In genomic region chr2:600542-601386, GRCh38 we compare ENCODE assay signal across 20 cellular contexts.
A peak's percentile ranks its signal among the peaks of the same experiment; 100 is the strongest.
DNase-seq lines count a peak whose midpoint lies in the region; ATAC-seq, FAIRE-seq and TF ChIP-seq lines count a peak whose summit lies in the region.
"Had no signal": no experiment of that assay in that cellular context is flagged by ENCODE, and none has a peak within 500 bp of the region (broad histone marks: within the 10 kb centered on the region; RNA-seq: fewer than 3 reads in every experiment).

No MANE protein-coding gene starts in this region.

- in situ Hi-C loops in K562 (cut with MboI): no loop called here

- H3K79me1 ChIP-seq in mesenchymal stem cell (replicated peaks; ENCODE audit: low read length, poor library complexity, severe bottlenecking): no peaks in the 10 kb centered on the region

- no peak for TF ChIP-seq POLR2A in K562 (conservative IDR thresholded peaks at IDR 0.05)

- intact Hi-C loops in K562 (cut with micrococcal nuclease) (no loop called here), posterior vena cava (cut with DNase I) (no loop called here)

- H3K18ac ChIP-seq in mesenchymal stem cell (ENCODE audit: low read depth in 1 of 2, low read length in 2 of 2): no peak overlapping the region

- H2AK5ac ChIP-seq in mesenchymal stem cell (ENCODE audit: low read length, severe bottlenecking): no peak overlapping the region

- H2BK5ac ChIP-seq in mesenchymal stem cell (ENCODE audit: low read depth, low read length, poor library complexity, severe bottlenecking): no peak overlapping the region

- H2BK15ac ChIP-seq in mesenchymal stem cell (ENCODE audit: low read depth, poor library complexity, severe bottlenecking): no peak overlapping the region

- FAIRE-seq in K562 (lab: Jason Lieb, UNC): no peak

- 52% methylated on average over 17 of the region's 23 CpGs for WGBS in SK-N-SH (ENCODE audit: low lambda C conversion rate)
- WGBS in K562 (ENCODE audit: insufficient coverage, low coverage, missing lambda C conversion rate): 6% methylated on average over 21 of the region's 23 CpGs
- WGBS in mesenchymal stem cell: 82% methylated on average over 23 of the region's 23 CpGs
- WGBS in smooth muscle cell (ENCODE audit: low lambda C conversion rate): 91% methylated on average over 23 of the region's 23 CpGs

- H3K9me1 ChIP-seq in K562 (ENCODE audit: control insufficient read depth, insufficient read depth, low read length): no peaks in the 10 kb centered on the region

- H3K4ac ChIP-seq in mesenchymal stem cell (ENCODE audit: low read depth in 1 of 2, low read length in 2 of 2): no peak overlapping the region

- H2AFZ ChIP-seq in SK-N-SH (ENCODE audit: low read depth) (no peak overlapping the region), K562 (ENCODE audit: low read depth, low read length) (no peak overlapping the region), mesenchymal stem cell (ENCODE audit: low read depth, low read length) (no peak overlapping the region), smooth muscle cell (ENCODE audit: low read depth) (no peak overlapping the region)
- H2AFZ ChIP-seq: GM23248 had no signal

- H3K79me2 ChIP-seq in SK-N-SH (ENCODE audit: insufficient read depth) (no peaks in the 10 kb centered on the region), K562 (ENCODE audit: control insufficient read depth, insufficient read depth, low read length) (no peaks in the 10 kb centered on the region), smooth muscle cell (ENCODE audit: low read depth) (no peaks in the 10 kb centered on the region)

- H3K4me2 ChIP-seq in SK-N-SH (no peak overlapping the region), K562 (ENCODE audit: insufficient read depth, low read length) (no peak overlapping the region), mesenchymal stem cell (ENCODE audit: low read length, poor library complexity, severe bottlenecking) (no peak overlapping the region), smooth muscle cell (no peak overlapping the region)

- no peak for TF ChIP-seq CTCF in SK-N-SH (IDR thresholded peaks at IDR 0.05)
- no peak for TF ChIP-seq CTCF in HEK293 (tag by site-specific recombination; IDR thresholded peaks at IDR 0.05)
- TF ChIP-seq CTCF in K562 (IDR thresholded peaks at IDR 0.05 in 2 of 3, conservative IDR thresholded peaks at IDR 0.05 in 1 of 3; ENCODE audit: insufficient read depth in 2 of 3, low read depth in 1 of 3, low read length in 3 of 3): no peak
- TF ChIP-seq CTCF in smooth muscle cell (IDR thresholded peaks at IDR 0.05; ENCODE audit: borderline replicate concordance, insufficient read depth, poor library complexity, severe bottlenecking): no peak

- POLR2A ChIA-PET in SK-N-SH (lab: Yijun Ruan, JAX): no interaction called here
- POLR2A ChIA-PET in HEK293 (lab: Yijun Ruan, JAX): no interaction called here
- POLR2A ChIA-PET in K562 (lab: Yijun Ruan, JAX): no interaction called here

- no TSS peak for BruUV-seq in K562 (replicated peaks; lab: Mats Ljungman, UMichigan)

- ATAC-seq in SK-N-SH treated with all-trans-retinoic acid at 6 μM for 48 hours (no peak), K562 (peak; percentile 78), GM21423 (IDR thresholded peaks at IDR 0.05; ENCODE audit: unreplicated experiment) (no peak)
- ATAC-seq: PC-3 had no signal

- peak; percentile 41 for DNase-seq in SK-N-SH
- DNase-seq in K562 (ENCODE audit: extremely low read depth in 1 of 4, low spot score in 3 of 4): peak; percentile 9 to 52 (median 46)
- DNase-seq in posterior vena cava (ENCODE audit: low spot score): peak; percentile 73
- no peak for DNase-seq in mesenchymal stem cell
- DNase-seq in smooth muscle cell (lab: John Stamatoyannopoulos, UW; ENCODE audit: unreplicated experiment): no peak
- DNase-seq: COR-L47, DMS 273 treated with DMSO at 0.1 percent for 48 hours, DND-41, GM23248, KG1, NCI-H1417 treated with DMSO at 0.1 percent for 48 hours, NCI-H1930, NCI-H526, PC-3 had no signal

- no peaks in the 10 kb centered on the region for H3K27me3 ChIP-seq in SK-N-SH (ENCODE audit: insufficient read depth)
- H3K27me3 ChIP-seq in K562 (ENCODE audit: control insufficient read depth in 2 of 2, insufficient read depth in 2 of 2, low read length in 2 of 2): peaks cover 23 to 66% of the 10 kb centered on the region in 2 experiments
- no peaks in the 10 kb centered on the region for H3K27me3 ChIP-seq in mesenchymal stem cell (ENCODE audit: control insufficient read depth in 1 of 2, insufficient read depth in 1 of 2, low read length in 2 of 2)
- H3K27me3 ChIP-seq in smooth muscle cell (ENCODE audit: low read depth): no peaks in the 10 kb centered on the region
- H3K27me3 ChIP-seq: SJSA1 had no signal

- no peak overlapping the region for H3K23ac ChIP-seq in mesenchymal stem cell (ENCODE audit: low read length in 2 of 2)

- CTCF ChIA-PET in SK-N-SH (lab: Yijun Ruan, JAX) (interaction anchor here (0.7 kb wide), 2 partner anchors 9 to 14 kb away, joined by 3 read pairs; no protein-coding TSS in a partner anchor), HEK293 (lab: Yijun Ruan, JAX) (no interaction called here), K562 (lab: Yijun Ruan, JAX; ENCODE audit: low intra/inter-chr PET ratio) (no interaction called here)

- H3K9me2 ChIP-seq in SK-N-SH: no peaks in the 10 kb centered on the region

- no peaks in the 10 kb centered on the region for H3K9me3 ChIP-seq in SK-N-SH
- no peaks in the 10 kb centered on the region for H3K9me3 ChIP-seq in HEK293 (ENCODE audit: control insufficient read depth, insufficient read depth, low read depth, low read length)
- H3K9me3 ChIP-seq in K562 (replicated peaks; ENCODE audit: control insufficient read depth, insufficient read depth, low read depth, low read length): no peaks in the 10 kb centered on the region
- no peaks in the 10 kb centered on the region for H3K9me3 ChIP-seq in mesenchymal stem cell (ENCODE audit: control insufficient read depth, low read length)
- no peaks in the 10 kb centered on the region for H3K9me3 ChIP-seq in smooth muscle cell (replicated peaks; ENCODE audit: low read depth)
- H3K9me3 ChIP-seq: SJSA1 had no signal

- H3K4me3 ChIP-seq in SK-N-SH (ENCODE audit: low read depth in 2 of 2, low read length in 1 of 2): no peak overlapping the region
- no peak overlapping the region for H3K4me3 ChIP-seq in HEK293 (ENCODE audit: low read depth, low read length)
- H3K4me3 ChIP-seq in K562: no peak overlapping the region
- H3K4me3 ChIP-seq in mesenchymal stem cell (ENCODE audit: insufficient read depth in 1 of 2, low read depth in 1 of 2, low read length in 2 of 2): no peak overlapping the region
- H3K4me3 ChIP-seq in smooth muscle cell: no peak overlapping the region
- H3K4me3 ChIP-seq: GM23248, SJSA1 had no signal

- no peak overlapping the region for H3K14ac ChIP-seq in mesenchymal stem cell (ENCODE audit: low read length in 2 of 2)

- no peak overlapping the region for H4K8ac ChIP-seq in mesenchymal stem cell (ENCODE audit: low read length)

- no peak overlapping the region for H4K91ac ChIP-seq in mesenchymal stem cell (ENCODE audit: low read length)

- H3K36me3 ChIP-seq in SK-N-SH (replicated peaks in 1 of 2; ENCODE audit: control insufficient read depth in 1 of 2, insufficient read depth in 2 of 2, low read length in 1 of 2) (no peaks in the 10 kb centered on the region), HEK293 (ENCODE audit: control insufficient read depth in 2 of 2, insufficient read depth in 1 of 2, low read length in 2 of 2) (no peaks in the 10 kb centered on the region), K562 (ENCODE audit: control insufficient read depth, insufficient read depth, low read length) (no peaks in the 10 kb centered on the region), mesenchymal stem cell (ENCODE audit: control insufficient read depth in 1 of 2, insufficient read depth in 2 of 2, low read depth in 1 of 2, low read length in 2 of 2) (no peaks in the 10 kb centered on the region), smooth muscle cell (ENCODE audit: low read depth) (no peaks in the 10 kb centered on the region)
- H3K36me3 ChIP-seq: SJSA1 had no signal

- H2BK12ac ChIP-seq in mesenchymal stem cell (ENCODE audit: low read length in 2 of 2): no peak overlapping the region

- H3K4me1 ChIP-seq in SK-N-SH (ENCODE audit: control insufficient read depth in 1 of 2, insufficient read depth in 2 of 2, low read depth in 1 of 2, low read length in 1 of 2) (peaks cover 0 to 42% of the 10 kb centered on the region in 2 experiments; a peak in 2 of 4 replicates), HEK293 (ENCODE audit: control insufficient read depth, insufficient read depth, low read length) (no peaks in the 10 kb centered on the region), K562 (replicated peaks in 1 of 2; ENCODE audit: control insufficient read depth in 2 of 2, insufficient read depth in 2 of 2, low read length in 2 of 2) (peaks cover 0 to under 1% of the 10 kb centered on the region in 2 experiments; a peak in 1 of 5 replicates), mesenchymal stem cell (ENCODE audit: control insufficient read depth, insufficient read depth, low read depth, low read length) (no peaks in the 10 kb centered on the region), smooth muscle cell (ENCODE audit: low read depth) (no peaks in the 10 kb centered on the region)

- TF ChIP-seq RAD21 in SK-N-SH (IDR thresholded peaks at IDR 0.05; ENCODE audit: low read length) (no peak), K562 (CRISPR knock-in tag; conservative IDR thresholded peaks at IDR 0.05 in 1 of 2, IDR thresholded peaks at IDR 0.05 in 1 of 2) (no peak)

- no peak for TF ChIP-seq EP300 in SK-N-SH (IDR thresholded peaks at IDR 0.05; ENCODE audit: borderline replicate concordance in 1 of 2, low read depth in 1 of 2, low read length in 1 of 2)
- no peak for TF ChIP-seq EP300 in K562 (IDR thresholded peaks at IDR 0.05; ENCODE audit: low read length)

- H3K9ac ChIP-seq in SK-N-SH (no peak overlapping the region), K562 (ENCODE audit: insufficient read depth in 1 of 2, low read depth in 2 of 2, low read length in 2 of 2) (no peak overlapping the region), mesenchymal stem cell (ENCODE audit: low read length) (no peak overlapping the region), smooth muscle cell (ENCODE audit: low read depth) (no peak overlapping the region)
- H3K9ac ChIP-seq: GM23248 had no signal

- H3K27ac ChIP-seq in SK-N-SH (ENCODE audit: low read depth in 2 of 2, low read length in 1 of 2): no peak overlapping the region
- no peak overlapping the region for H3K27ac ChIP-seq in HEK293 (ENCODE audit: extremely low read depth, low read depth, low read length)
- H3K27ac ChIP-seq in K562 (ENCODE audit: extremely low read depth, low read depth, low read length): no peak overlapping the region
- no peak overlapping the region for H3K27ac ChIP-seq in mesenchymal stem cell (ENCODE audit: low read length, poor library complexity, severe bottlenecking)
- no peak overlapping the region for H3K27ac ChIP-seq in smooth muscle cell (ENCODE audit: low read depth)
- H3K27ac ChIP-seq: 22Rv1, GM23248, RWPE1, SJSA1 had no signal

- no peak overlapping the region for H2BK120ac ChIP-seq in mesenchymal stem cell (ENCODE audit: low read depth, low read length)

- H3F3A ChIP-seq in SK-N-SH (replicated peaks; ENCODE audit: insufficient read depth) (no peaks in the 10 kb centered on the region), smooth muscle cell (ENCODE audit: low read depth) (no peaks in the 10 kb centered on the region)

- no peaks in the 10 kb centered on the region for H4K20me1 ChIP-seq in SK-N-SH (ENCODE audit: insufficient read depth)
- H4K20me1 ChIP-seq in K562 (replicated peaks; ENCODE audit: control insufficient read depth, insufficient read depth, low read length): no peaks in the 10 kb centered on the region
- no peaks in the 10 kb centered on the region for H4K20me1 ChIP-seq in smooth muscle cell (ENCODE audit: low read depth)

Comparison
In these comparisons a context has a peak if more than half of its experiments do, and no peak if none do; other contexts are left out.
1. DNase-seq: peak in SK-N-SH (single experiment), K562 (4 of 4) and posterior vena cava (single experiment); none in mesenchymal stem cell (single experiment) and smooth muscle cell (single experiment).